Comparison of ENCODE assay signal across 8 cellular contexts in the genomic region with DNA sequence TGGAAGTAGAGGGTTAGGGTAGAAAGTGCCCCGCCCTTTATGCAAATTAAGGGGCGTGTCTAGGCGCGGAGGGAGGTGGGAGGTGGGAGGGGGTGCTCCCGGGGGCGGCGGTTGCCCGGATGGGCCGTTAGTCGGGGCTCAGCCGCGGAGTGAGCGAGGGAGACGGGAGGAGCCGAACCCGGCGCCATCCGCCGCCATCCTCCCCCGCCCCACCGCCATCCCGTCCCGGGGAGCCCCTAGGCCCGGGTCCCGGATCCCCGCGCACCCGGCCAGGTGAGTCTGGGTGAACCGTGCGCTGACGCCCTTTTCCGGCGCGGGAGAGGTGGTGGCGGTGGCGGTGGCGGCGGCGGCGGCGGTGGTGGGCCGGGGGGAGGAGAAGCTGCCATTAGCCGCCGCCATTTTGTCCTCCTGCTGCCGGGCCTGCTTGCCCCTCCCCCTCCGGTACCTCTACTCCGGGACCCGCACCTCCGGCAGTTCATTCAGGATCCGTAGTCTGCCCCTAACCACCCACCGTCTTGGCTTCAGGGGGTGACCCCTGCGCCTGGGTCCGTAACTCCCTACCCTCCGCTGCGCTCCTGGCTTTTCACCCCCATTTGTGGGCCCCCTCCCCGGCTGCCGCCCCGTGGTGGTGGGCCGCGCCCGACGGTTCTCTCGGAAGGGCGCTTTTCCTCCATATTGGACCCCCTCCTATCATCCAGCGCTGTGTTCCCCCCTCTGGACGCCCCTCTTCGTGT. TPM values are rescaled to one million over a fixed set of nuclear protein-coding genes. Genes with fewer than 3 reads are reported as not detected.
DNase-seq lines count a peak whose midpoint lies in the region; ATAC-seq and TF ChIP-seq lines count a peak whose summit lies in the region.

TSS of gene PRRC2A (plus strand) at position 130 of the 734 bp plus-strand sequence. CDS start 2,075 bp downstream, outside the sequence.

- POLR2A ChIA-PET in HEK293 (lab: Yijun Ruan, JAX) = interaction anchor here (0.7 to 3.1 kb wide), 15 partner anchors 18 to 207 kb away, joined by 3 to 10 read pairs (median 5); partner anchors contain the start of genes ABHD16A, DDX39B, GPANK1 and HSPA1B

- CTCF ChIA-PET in HEK293 (lab: Yijun Ruan, JAX) = interaction anchor here (0.9 kb wide), 1 partner anchor 24 kb away, joined by 5 read pairs; no protein-coding TSS in a partner anchor

- peaks cover 26 to 46% of the 10 kb centered on the region in 2 experiments for H3K36me3 ChIP-seq in HEK293 (ENCODE audit: control insufficient read depth in 2 of 2, insufficient read depth in 1 of 2, low read length in 2 of 2)
- peaks cover 4% of the 10 kb centered on the region; the same call in 1 of the 2 replicates for H3K36me3 ChIP-seq in MM.1S (replicated peaks; ENCODE audit: insufficient read depth, low read length)
- peaks cover 8 to 24% of the 10 kb centered on the region in 2 donors for H3K36me3 ChIP-seq in body of pancreas (replicated peaks in 1 of 2; ENCODE audit: insufficient read depth in 1 of 2, low read depth in 2 of 2)
- H3K36me3 ChIP-seq in spleen = peaks cover 7 to 37% (median 26%) of the 10 kb centered on the region in 6 donors

- peak within 1 kb of the TSS; percentile 63 for H2AFZ ChIP-seq in MM.1S (ENCODE audit: low read length)

- H3K9me2 ChIP-seq in MM.1S (replicated peaks; ENCODE audit: insufficient read depth, low read length) = no peaks in the 10 kb centered on the region

- no peaks in the 10 kb centered on the region for H4K20me1 ChIP-seq in MM.1S (ENCODE audit: insufficient read depth, low read length)

- peaks cover 52% of the 10 kb centered on the region for H3K79me2 ChIP-seq in MM.1S (ENCODE audit: low read length)

- TF ChIP-seq POLR2A in body of pancreas (IDR thresholded peaks at IDR 0.05) = peak in 1 of 3 donors; percentile 10
- peak; percentile 27 to 58 (median 57) for TF ChIP-seq POLR2A in spleen (IDR thresholded peaks at IDR 0.05)

- no peak for TF ChIP-seq CTCF in GM12865 (IDR thresholded peaks at IDR 0.05; ENCODE audit: insufficient read depth, low read depth, low read length, missing control alignments)
- TF ChIP-seq CTCF in HEK293 (tag by site-specific recombination; IDR thresholded peaks at IDR 0.05) = peak; percentile 54; the same call in 1 of the 2 replicates
- no peak for TF ChIP-seq CTCF in MM.1S (IDR thresholded peaks at IDR 0.05; ENCODE audit: low read length)
- TF ChIP-seq CTCF in body of pancreas (IDR thresholded peaks at IDR 0.05) = no peak
- TF ChIP-seq CTCF in spleen (IDR thresholded peaks at IDR 0.05 in 8 of 11, conservative IDR thresholded peaks at IDR 0.05 in 3 of 11) = no peak

- H3K9me3 ChIP-seq in HEK293 (ENCODE audit: control insufficient read depth, insufficient read depth, low read depth, low read length) (no peaks in the 10 kb centered on the region), MM.1S (replicated peaks; ENCODE audit: insufficient read depth, low read length) (no peaks in the 10 kb centered on the region), body of pancreas (no peaks in the 10 kb centered on the region), spleen (no peaks in the 10 kb centered on the region)

- H3K4me1 ChIP-seq in HEK293 (ENCODE audit: control insufficient read depth, insufficient read depth, low read length) = peaks cover 7% of the 10 kb centered on the region; the same call in 1 of the 2 replicates
- peaks cover 8% of the 10 kb centered on the region; the same call in 1 of the 2 replicates for H3K4me1 ChIP-seq in MM.1S (ENCODE audit: low read length)
- peaks cover 23% of the 10 kb centered on the region for H3K4me1 ChIP-seq in body of pancreas
- H3K4me1 ChIP-seq in spleen = peaks cover 14 to 55% (median 35%) of the 10 kb centered on the region in 6 donors

- H3K27me3 ChIP-seq in MM.1S (replicated peaks; ENCODE audit: insufficient read depth, low read length) = no peaks in the 10 kb centered on the region
- H3K27me3 ChIP-seq in body of pancreas = no peaks in the 10 kb centered on the region
- no peaks in the 10 kb centered on the region for H3K27me3 ChIP-seq in spleen (replicated peaks in 1 of 7)

- peak within 1 kb of the TSS; percentile 98 for H3K4me3 ChIP-seq in GM12865 (ENCODE audit: low read depth, low read length)
- peak within 1 kb of the TSS; percentile 97 for H3K4me3 ChIP-seq in HEK293 (ENCODE audit: low read depth, low read length)
- H3K4me3 ChIP-seq in MM.1S (ENCODE audit: low read length) = peak within 1 kb of the TSS; percentile 95
- H3K4me3 ChIP-seq in body of pancreas = peak within 1 kb of the TSS; percentile 52 to 93
- H3K4me3 ChIP-seq in spleen = peak within 1 kb of the TSS; percentile 57 to 89 (median 76)

- peak; percentile 28 for ATAC-seq in body of pancreas

- WGBS in body of pancreas, 2 donors = 0 to 1% methylated on average over 27 to 56 of the region's 67 CpGs
- WGBS in spleen, 5 donors = 0 to 1% (median 0%) methylated on average over 31 to 61 of the region's 67 CpGs

- H3K4me2 ChIP-seq in MM.1S (ENCODE audit: low read depth, low read length) = peak within 1 kb of the TSS; percentile 71

- intact Hi-C loops in body of pancreas (cut with DNase I) (no loop called here), spleen (cut with DNase I; ENCODE audit: low total_unique reads) (no loop called here)

- H3K27ac ChIP-seq in HEK293 (ENCODE audit: extremely low read depth, low read depth, low read length) (peak within 1 kb of the TSS; percentile 99), MM.1S (ENCODE audit: low read length) (peak within 1 kb of the TSS; percentile 99), body of pancreas (peak within 1 kb of the TSS; percentile 92 to 99 (median 98)), spleen (peak within 1 kb of the TSS; percentile 97 to 100 (median 98))

- DNase-seq in GM12865 (ENCODE audit: low read depth) (no peak), MM.1S (no peak), SW480 (ENCODE audit: low spot score) (peak; percentile 68), body of pancreas (peak in 3 of 4 donors; percentile 77 to 97 (median 80)), iPS-NIHi11 (ENCODE audit: low spot score) (peak; percentile 96), spleen (peak; percentile 98), HK-2 (ENCODE audit: unreplicated experiment) (no peak)

- H3F3A ChIP-seq in MM.1S (ENCODE audit: insufficient read depth, low read length) = peaks cover 7% of the 10 kb centered on the region; the same call in 1 of the 2 replicates

- peak within 1 kb of the TSS; percentile 97 for H3K9ac ChIP-seq in MM.1S (ENCODE audit: low read length)

TF ChIP-seq in HEK293, 187 proteins besides CTCF, POLR2A, EP300 and RAD21 (continues in another document):
- TF ChIP-seq ZNF19 (tag by site-specific recombination; IDR thresholded peaks at IDR 0.05; ENCODE audit: low read depth) (no peak), ZSCAN16 (tag by site-specific recombination; IDR thresholded peaks at IDR 0.05) (peak; percentile 63; the same call in 1 of the 2 replicates), RBAK (tag by site-specific recombination; IDR thresholded peaks at IDR 0.05) (no peak), ZNF830 (tag by site-specific recombination; IDR thresholded peaks at IDR 0.05; ENCODE audit: low read depth) (no peak), ZSCAN30 (tag by site-specific recombination; IDR thresholded peaks at IDR 0.05) (peak; percentile 94), ZNF600 (tag by site-specific recombination; IDR thresholded peaks at IDR 0.05) (peak; percentile 79), TRIM28 (IDR thresholded peaks at IDR 0.05; ENCODE audit: borderline replicate concordance, low read length) (no peak), REPIN1 (tag by site-specific recombination; IDR thresholded peaks at IDR 0.05; ENCODE audit: low read depth) (peak; percentile 79; the same call in 1 of the 2 replicates), ATF2 (tag by site-specific recombination; IDR thresholded peaks at IDR 0.05; ENCODE audit: low read depth) (no peak), ZIC2 (tag by site-specific recombination; IDR thresholded peaks at IDR 0.05) (peak; percentile 68), ZNF654 (tag by site-specific recombination; IDR thresholded peaks at IDR 0.05; ENCODE audit: low read depth) (no peak), HOXA7 (CRISPR knock-in tag; IDR thresholded peaks at IDR 0.05; ENCODE audit: borderline replicate concordance) (no peak), ZNF777 (tag by site-specific recombination; IDR thresholded peaks at IDR 0.05; ENCODE audit: borderline replicate concordance) (peak; percentile 64; the same call in 1 of the 2 replicates), ZNF837 (tag by site-specific recombination; IDR thresholded peaks at IDR 0.05) (no peak), ZNF76 (tag by site-specific recombination; IDR thresholded peaks at IDR 0.05; ENCODE audit: borderline replicate concordance, low read depth) (peak; percentile 64; the same call in 1 of the 2 replicates), ZNF37A (tag by site-specific recombination; IDR thresholded peaks at IDR 0.05) (no peak), ZNF211 (tag by site-specific recombination; IDR thresholded peaks at IDR 0.05; ENCODE audit: low read depth) (no peak)
- TF ChIP-seq, protein P1, sequence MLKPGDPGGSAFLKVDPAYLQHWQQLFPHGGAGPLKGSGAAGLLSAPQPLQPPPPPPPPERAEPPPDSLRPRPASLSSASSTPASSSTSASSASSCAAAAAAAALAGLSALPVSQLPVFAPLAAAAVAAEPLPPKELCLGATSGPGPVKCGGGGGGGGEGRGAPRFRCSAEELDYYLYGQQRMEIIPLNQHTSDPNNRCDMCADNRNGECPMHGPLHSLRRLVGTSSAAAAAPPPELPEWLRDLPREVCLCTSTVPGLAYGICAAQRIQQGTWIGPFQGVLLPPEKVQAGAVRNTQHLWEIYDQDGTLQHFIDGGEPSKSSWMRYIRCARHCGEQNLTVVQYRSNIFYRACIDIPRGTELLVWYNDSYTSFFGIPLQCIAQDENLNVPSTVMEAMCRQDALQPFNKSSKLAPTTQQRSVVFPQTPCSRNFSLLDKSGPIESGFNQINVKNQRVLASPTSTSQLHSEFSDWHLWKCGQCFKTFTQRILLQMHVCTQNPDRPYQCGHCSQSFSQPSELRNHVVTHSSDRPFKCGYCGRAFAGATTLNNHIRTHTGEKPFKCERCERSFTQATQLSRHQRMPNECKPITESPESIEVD (tag by site-specific recombination; IDR thresholded peaks at IDR 0.05) = no peak

RNA-seq across cellular contexts. Expression of gene PRRC2A, which starts in this region (rescaled TPM):
- total RNA-seq in body of pancreas (10 to 100 TPM; 48.8 to 57.4 TPM), spleen (100 to 1,000 TPM; 119 to 198 (median 176) TPM)
- polyA plus RNA-seq in spleen = 100 to 1,000 TPM in 2 of 3 donors, 10 to 100 TPM in 1; 84.1 to 151 (median 146) TPM

Comparison
In these comparisons a context has a peak if more than half of its experiments do, and no peak if none do; other contexts are left out.
1. DNase-seq: peak in SW480 (single experiment), body of pancreas (3 of 4), iPS-NIHi11 (single experiment) and spleen (single experiment); none in GM12865 (single experiment), MM.1S (single experiment) and HK-2 (single experiment).
2. Peak in every context shown above with its lines, with median percentiles within 50 percentile points of each other: H3K4me3 ChIP-seq and H3K27ac ChIP-seq.